ENCODE assay signal across 1 cellular context in the genomic region with DNA sequence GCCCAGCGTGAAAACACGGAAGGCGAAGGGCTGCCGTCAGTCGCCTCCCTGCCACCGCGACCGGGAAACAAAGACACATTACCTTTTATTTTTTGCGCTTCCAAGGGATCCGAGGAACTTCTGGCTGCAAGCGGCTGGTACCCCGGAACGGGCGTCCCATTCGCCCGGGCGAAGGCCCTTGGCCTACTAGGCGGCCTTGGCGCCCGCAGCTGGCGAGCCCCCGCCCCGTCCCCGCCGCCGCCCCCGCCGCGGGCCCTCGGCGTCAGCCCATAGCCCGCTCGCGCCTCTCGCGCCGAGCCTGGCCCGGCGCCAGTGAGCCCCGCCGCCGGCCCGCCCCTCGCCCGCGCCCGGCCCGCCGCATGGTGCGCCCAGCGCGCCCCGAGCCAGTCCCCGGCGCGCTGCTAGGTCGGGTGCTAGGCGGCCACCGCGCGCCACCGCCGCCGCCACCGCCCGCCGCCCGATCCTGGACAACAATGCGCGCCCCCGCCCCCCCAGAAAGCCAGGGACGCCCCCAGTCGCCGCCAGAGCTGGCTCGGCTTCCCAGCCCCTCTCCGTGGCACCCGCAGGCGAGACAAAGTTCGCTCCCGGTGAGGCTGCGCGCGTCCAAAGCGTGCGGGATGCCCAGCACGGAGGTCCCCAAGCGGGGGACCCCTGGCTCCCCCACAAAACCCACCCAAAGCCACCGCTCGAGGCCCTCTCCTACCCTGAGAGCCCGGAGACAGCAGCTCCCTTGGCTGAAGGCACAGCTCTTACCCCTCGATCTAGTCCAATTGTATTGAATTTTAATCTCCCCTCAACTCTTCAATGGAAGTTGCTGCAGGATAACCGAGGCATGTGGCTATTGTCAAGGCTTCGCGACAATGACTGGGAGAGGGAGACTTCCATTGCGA.
TF ChIP-seq lines count a peak whose summit lies in the region.

No MANE protein-coding gene starts in this region.

TF ChIP-seq in H1, 55 proteins besides CTCF, POLR2A, EP300 and RAD21 (continued from another document):
- TF ChIP-seq TAF1 (IDR thresholded peaks at IDR 0.05; ENCODE audit: low read depth, low read length) (0 out of 2 replicates have a peak, but pooled peaks have one; percentile 14), SAP30 (IDR thresholded peaks at IDR 0.05; ENCODE audit: insufficient read depth, insufficient replicate concordance, low read length) (no peak), CEBPB (IDR thresholded peaks at IDR 0.05; ENCODE audit: low read depth, low read length) (no peak), PHF8 (conservative IDR thresholded peaks at IDR 0.05; ENCODE audit: low read depth, low read length) (0 out of 2 replicates have a peak, but pooled peaks have one; percentile 22), TAF7 (optimal IDR thresholded peaks at IDR 0.05; ENCODE audit: borderline replicate concordance, low read depth, low read length) (peak; percentile 26)
